ENCODE assay signal across 1 cellular context in genomic region chr18:54766631-54767030, GRCh38.
TF ChIP-seq lines count a peak whose summit lies in the region.

No MANE protein-coding gene starts in this region.

TF ChIP-seq in K562, 482 proteins besides CTCF, POLR2A, EP300 and RAD21:
- no peak for TF ChIP-seq NFIC (IDR thresholded peaks at IDR 0.05)
- TF ChIP-seq FOXO4 (CRISPR knock-in tag; IDR thresholded peaks at IDR 0.05): no peak
- no peak for TF ChIP-seq ZBTB43 (CRISPR knock-in tag; IDR thresholded peaks at IDR 0.05)
- TF ChIP-seq BRF1 (IDR thresholded peaks at IDR 0.05; ENCODE audit: borderline replicate concordance, extremely low read depth, insufficient read length): no peak
- no peak for TF ChIP-seq MGA (IDR thresholded peaks at IDR 0.05)
- TF ChIP-seq CSDE1 (IDR thresholded peaks at IDR 0.05): no peak
- no peak for TF ChIP-seq CGGBP1 (CRISPR knock-in tag; IDR thresholded peaks at IDR 0.05)
- TF ChIP-seq ZNF282 (CRISPR knock-in tag; IDR thresholded peaks at IDR 0.05): no peak
- no peak for TF ChIP-seq ZNF589 (CRISPR knock-in tag; IDR thresholded peaks at IDR 0.05; ENCODE audit: low read depth)
- TF ChIP-seq RAD51 (IDR thresholded peaks at IDR 0.05; ENCODE audit: borderline replicate concordance, low read depth): no peak
- TF ChIP-seq RBBP5 (IDR thresholded peaks at IDR 0.05; ENCODE audit: borderline replicate concordance, insufficient read depth, low read length, poor library complexity, severe bottlenecking): no peak
- TF ChIP-seq HMGXB4 (CRISPR knock-in tag; IDR thresholded peaks at IDR 0.05): no peak
- TF ChIP-seq ZNF717 (CRISPR knock-in tag; IDR thresholded peaks at IDR 0.05): no peak
- TF ChIP-seq ZBTB2 (IDR thresholded peaks at IDR 0.05): no peak
- TF ChIP-seq TRIM24 (IDR thresholded peaks at IDR 0.05): no peak
- no peak for TF ChIP-seq FOXK1 (CRISPR knock-in tag; IDR thresholded peaks at IDR 0.05; ENCODE audit: borderline replicate concordance)
- TF ChIP-seq MAFF (IDR thresholded peaks at IDR 0.05; ENCODE audit: low read length): no peak
